ENCODE assay signal across 9 cellular contexts in genomic region chr16:87983416-87984097, GRCh38. TPM values are rescaled to one million over a fixed set of nuclear protein-coding genes. Genes with fewer than 3 reads are reported as not detected.
DNase-seq lines count a peak whose midpoint lies in the region; FAIRE-seq and TF ChIP-seq lines count a peak whose summit lies in the region.
"Not testable (repeated sequence)": the region's sequence is repeated elsewhere in the genome, so short reads cannot be mapped to it uniquely, and the experiment has no call there.
"Had no signal": no experiment of that assay in that cellular context is flagged by ENCODE, and none has a peak within 500 bp of the region (broad histone marks: within the 10 kb centered on the region; RNA-seq: fewer than 3 reads in every experiment).

No MANE protein-coding gene starts in this region.

- peaks cover 18% of the 10 kb centered on the region for H3K4me1 ChIP-seq in adipocyte (ENCODE audit: control insufficient read depth, insufficient read depth, low read length)
- H3K4me1 ChIP-seq in keratinocyte (ENCODE audit: control insufficient read depth, extremely low read depth, insufficient read depth, low read length); ovary (ENCODE audit: insufficient read depth); testis: not testable (repeated sequence)

- H4K20me1 ChIP-seq in keratinocyte (ENCODE audit: control insufficient read depth, extremely low read depth, insufficient read depth, low read length), result not testable (repeated sequence)

- H3K4me2 ChIP-seq in keratinocyte (ENCODE audit: control insufficient read depth, extremely low read depth, insufficient read depth, low read depth, low read length), result not testable (repeated sequence)

- not testable (repeated sequence) for H3K27me3 ChIP-seq in WERI-Rb-1 (ENCODE audit: insufficient read depth, low read depth, severe bottlenecking); adipocyte (replicated peaks; ENCODE audit: control insufficient read depth, insufficient read depth, low read length); keratinocyte (ENCODE audit: control insufficient read depth, extremely low read depth, insufficient read depth, low read length); ovary; testis

- not testable (repeated sequence) for H3K4me3 ChIP-seq in WERI-Rb-1 (ENCODE audit: low read depth, low read length); adipocyte (ENCODE audit: low read length); keratinocyte (ENCODE audit: control insufficient read depth in 2 of 3, extremely low read depth in 1 of 3, insufficient read depth in 2 of 3, low read depth in 1 of 3, low read length in 3 of 3); ovary; testis

- intact Hi-C loops in ovary (cut with DNase I), result loop anchor here in 1 of 4 donors (5.0 kb wide), 1 partner anchor 399 kb away; the partner anchor contains the start of gene ZNF469
- intact Hi-C loops in testis (cut with DNase I; ENCODE audit: low total_unique reads), result not testable (repeated sequence)

- H3K9ac ChIP-seq in adipocyte (ENCODE audit: low read length); keratinocyte (ENCODE audit: control insufficient read depth, extremely low read depth, insufficient read depth, low read length): not testable (repeated sequence)

- not testable (repeated sequence) for H3K9me1 ChIP-seq in keratinocyte (ENCODE audit: control insufficient read depth, extremely low read depth, insufficient read depth, low read length)

- dilution Hi-C loops in keratinocyte (cut with MboI; ENCODE audit: extremely low pct_ligation_motif_present, low sequenced_read_pairs), result not testable (repeated sequence)

- WGBS in ovary, 3 donors, result 33 to 46% (median 36%) methylated on average over 18 to 20 of the region's 20 CpGs
- WGBS in testis, 2 donors, result 55 to 69% methylated on average over 20 of the region's 20 CpGs

- not testable (repeated sequence) for H3K27ac ChIP-seq in WERI-Rb-1; keratinocyte (ENCODE audit: control insufficient read depth, insufficient read depth, low read length); ovary; testis
- H3K27ac ChIP-seq in epithelial cell of prostate, result peak overlapping the region; percentile 32

- H3K36me3 ChIP-seq in WERI-Rb-1; keratinocyte (ENCODE audit: control insufficient read depth in 2 of 2, extremely low read depth in 1 of 2, insufficient read depth in 2 of 2, low read length in 2 of 2); ovary; testis (ENCODE audit: low read depth, missing control alignments): not testable (repeated sequence)
- peaks cover 18% of the 10 kb centered on the region for H3K36me3 ChIP-seq in adipocyte (ENCODE audit: control insufficient read depth, insufficient read depth, low read length, severe bottlenecking)

- not testable (repeated sequence) for H3K9me3 ChIP-seq in WERI-Rb-1 (ENCODE audit: severe bottlenecking); adipocyte (ENCODE audit: control insufficient read depth, low read length); keratinocyte (ENCODE audit: control insufficient read depth, low read depth, low read length); ovary; testis

- FAIRE-seq in keratinocyte (lab: Jason Lieb, UNC), result not testable (repeated sequence)

- not testable (repeated sequence) for H2AFZ ChIP-seq in keratinocyte (ENCODE audit: control insufficient read depth, low read length)

- H3K79me2 ChIP-seq in keratinocyte (ENCODE audit: control insufficient read depth, insufficient read depth, low read length), result not testable (repeated sequence)

- not testable (repeated sequence) for TF ChIP-seq POLR2A in ovary (IDR thresholded peaks at IDR 0.05); testis (IDR thresholded peaks at IDR 0.05)

- 0 out of 2 replicates have a peak, but pooled peaks have one; percentile 14 for TF ChIP-seq CTCF in WERI-Rb-1 (IDR thresholded peaks at IDR 0.05; ENCODE audit: low read depth, low read length)
- TF ChIP-seq CTCF in keratinocyte (optimal IDR thresholded peaks at IDR 0.05 in 1 of 3, IDR thresholded peaks at IDR 0.05 in 1 of 3, conservative IDR thresholded peaks at IDR 0.05 in 1 of 3; ENCODE audit: extremely low read depth in 1 of 3, insufficient read depth in 2 of 3, low read length in 3 of 3), result peak in 2 of 3 experiments; percentile 34 to 53
- peak in 2 of 3 donors; percentile 23 to 33 for TF ChIP-seq CTCF in ovary (IDR thresholded peaks at IDR 0.05)
- peak in 1 of 3 experiments; percentile 6 for TF ChIP-seq CTCF in testis (IDR thresholded peaks at IDR 0.05)

- TF ChIP-seq EP300 in ovary (IDR thresholded peaks at IDR 0.05), result not testable (repeated sequence)

- DNase-seq in DMS 273 (lab: John Stamatoyannopoulos, UW; ENCODE audit: unreplicated experiment) (peak; percentile 16), HK-2 (ENCODE audit: unreplicated experiment) (peak; percentile 12), adipocyte (ENCODE audit: low read depth) (peak; percentile 31), epithelial cell of prostate (ENCODE audit: low read depth, low spot score) (peak; percentile 16), testis (peak; percentile 1)
- DNase-seq in WERI-Rb-1; keratinocyte (ENCODE audit: low read depth, low spot score); ovary: not testable (repeated sequence)

RNA-seq across cellular contexts. Expression of gene BANP, which starts 32.3 kb away (rescaled TPM):
- 10.0 to 12.9 TPM (median 10.8 TPM) in 3 replicates for polyA plus RNA-seq in keratinocyte
- 13.1 TPM for polyA plus RNA-seq in keratinocyte (2011; ENCODE audit: low read depth)
- 9.4 and 9.8 TPM in 2 replicates for polyA plus RNA-seq in keratinocyte (2011; cell fraction: cytosol; rRNA removed)
- polyA plus RNA-seq in keratinocyte (2011; cell fraction: nucleus; rRNA removed), result 24.4 and 26.9 TPM in 2 replicates
- 8.6 and 12.8 TPM in 2 replicates for polyA plus RNA-seq in keratinocyte (2012; ENCODE audit: low replicate concordance)
- polyA minus RNA-seq in keratinocyte, result 21.7 to 27.9 TPM (median 23.6 TPM) in 3 replicates
- polyA minus RNA-seq in keratinocyte (2011; cell fraction: cytosol; rRNA and poly(A)+ RNA removed), result 27.4 TPM
- polyA minus RNA-seq in keratinocyte (2011; cell fraction: nucleus; rRNA and poly(A)+ RNA removed), result 23.3 and 24.7 TPM in 2 replicates
- total RNA-seq in ovary, result 10 to 100 TPM; 22.2 to 48.6 (median 35.3) TPM
- 10 to 100 TPM; 14.8 to 20.7 TPM for polyA plus RNA-seq in ovary
- 10 to 100 TPM; 55.9 to 60.2 TPM for total RNA-seq in testis
- 25.3 TPM for polyA plus RNA-seq in testis (ENCODE audit: insufficient read depth, low read depth, low replicate concordance)

RNA-seq across cellular contexts. Expression of gene CA5A, which starts 47.2 kb away (rescaled TPM):
- polyA plus RNA-seq in keratinocyte (not detected in 3 replicates), ovary (under 1 TPM; 0.02 to 0.05 TPM), testis (ENCODE audit: insufficient read depth, low read depth, low replicate concordance) (not detected)
- polyA plus RNA-seq in keratinocyte (2011; ENCODE audit: low read depth), result not detected
- not detected in 2 replicates for polyA plus RNA-seq in keratinocyte (2011; cell fraction: cytosol; rRNA removed)
- polyA plus RNA-seq in keratinocyte (2011; cell fraction: nucleus; rRNA removed), result not detected in 2 replicates
- not detected in 2 replicates for polyA plus RNA-seq in keratinocyte (2012; ENCODE audit: low replicate concordance)
- not detected in 3 replicates for polyA minus RNA-seq in keratinocyte
- not detected for polyA minus RNA-seq in keratinocyte (2011; cell fraction: cytosol; rRNA and poly(A)+ RNA removed)
- not detected in 2 replicates for polyA minus RNA-seq in keratinocyte (2011; cell fraction: nucleus; rRNA and poly(A)+ RNA removed)
- total RNA-seq in ovary (not detected), testis (not detected)
- total RNA-seq: T-helper 1 cell treated with Interleukin-12 subunit alpha and Interleukin-12 subunit beta and Interleukin-4 antibody, amounts not matched to agents 30 ng/mL and 1 ng/mL, for 36 hours had no signal
